Comparison of ENCODE assay signal across 9 cellular contexts in the genomic region with DNA sequence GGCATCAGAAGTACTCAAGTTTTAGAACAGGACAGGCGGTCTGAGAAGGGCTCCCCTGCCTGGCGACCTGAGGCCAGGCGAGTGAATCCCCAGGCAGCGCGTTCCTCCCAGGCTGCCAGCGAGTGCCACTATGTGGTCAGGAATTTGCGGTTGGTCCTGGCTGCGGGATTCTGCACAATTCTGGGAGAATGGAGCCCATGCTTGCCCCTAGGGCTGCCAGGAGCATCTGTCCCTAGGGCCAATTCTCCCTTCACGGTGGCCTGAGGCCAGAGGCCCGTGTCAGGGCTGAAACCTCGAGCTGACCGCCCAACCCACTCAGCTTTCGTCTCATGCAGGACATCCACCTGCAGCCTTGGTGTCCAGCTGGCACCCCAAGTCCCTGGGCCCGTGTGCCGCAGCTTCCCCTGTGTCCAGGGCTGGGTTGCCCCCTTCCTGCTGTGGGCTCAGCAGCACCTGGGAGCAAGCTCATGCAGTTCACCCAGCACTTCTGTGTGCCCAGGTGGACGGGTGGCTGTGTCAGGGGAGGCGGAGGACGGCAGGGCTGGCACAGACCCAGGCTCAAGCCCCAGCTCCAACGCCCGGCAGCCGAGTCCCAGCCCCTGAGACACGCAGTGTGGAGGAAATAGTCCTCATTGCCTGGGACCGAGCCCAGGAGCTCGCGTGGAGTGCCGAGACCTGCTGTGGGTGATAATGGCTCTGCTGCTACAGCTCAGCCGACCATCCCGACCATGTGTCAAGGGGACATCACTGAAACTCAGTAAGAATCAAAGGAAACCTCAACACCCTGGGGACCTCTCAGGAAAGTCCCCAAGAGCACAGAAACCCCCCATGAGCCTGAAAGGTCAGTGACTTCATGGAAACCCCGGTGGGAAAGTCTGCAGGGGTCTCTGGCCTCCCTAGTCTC. TPM values are rescaled to one million over a fixed set of nuclear protein-coding genes. Genes with fewer than 3 reads are reported as not detected.
DNase-seq lines count a peak whose midpoint lies in the region; ATAC-seq and TF ChIP-seq lines count a peak whose summit lies in the region.
"Had no signal": no experiment of that assay in that cellular context is flagged by ENCODE, and none has a peak within 500 bp of the region (broad histone marks: within the 10 kb centered on the region; RNA-seq: fewer than 3 reads in every experiment).

No MANE protein-coding gene starts in this region.

- no peak overlapping the region for H3K4me3 ChIP-seq in WERI-Rb-1 (ENCODE audit: low read depth, low read length)

- no peaks in the 10 kb centered on the region for H3K9me3 ChIP-seq in WERI-Rb-1 (ENCODE audit: severe bottlenecking)

- TF ChIP-seq CTCF in WERI-Rb-1 (IDR thresholded peaks at IDR 0.05; ENCODE audit: low read depth, low read length) = no peak

- peaks cover 57% of the 10 kb centered on the region for H3K36me3 ChIP-seq in WERI-Rb-1

- H3K27ac ChIP-seq in WERI-Rb-1 = no peak overlapping the region

- H3K27ac Mint-ChIP-seq in naive B cell = peak overlapping the region; percentile 98 to 100 (median 99)

- peaks cover 63 to 89% (median 75%) of the 10 kb centered on the region in 3 donors for H3K4me1 Mint-ChIP-seq in naive B cell

- H3K36me3 Mint-ChIP-seq in naive B cell = peaks cover 7 to 10% of the 10 kb centered on the region in 2 donors

- TF ChIP-seq POLR2A in GM18526 (IDR thresholded peaks at IDR 0.05; ENCODE audit: extremely low read depth, insufficient read length) = peak; percentile 41

- H3K9me3 Mint-ChIP-seq in naive B cell = no peaks in the 10 kb centered on the region

- H3K4me3 Mint-ChIP-seq in naive B cell = peak overlapping the region; percentile 62 to 92 (median 85)

- H3K27me3 ChIP-seq in WERI-Rb-1 (ENCODE audit: insufficient read depth, low read depth, severe bottlenecking) = no peaks in the 10 kb centered on the region

- peak; percentile 90 for DNase-seq in naive B cell
- no peak for DNase-seq in NCI-H524 treated with DMSO at 0.1 percent for 48 hours (lab: John Stamatoyannopoulos, UW)
- DNase-seq in NCI-H2171 (lab: John Stamatoyannopoulos, UW) = no peak
- no peak for DNase-seq in GM03348 (ENCODE audit: low spot score)
- no peak for DNase-seq in WERI-Rb-1
- DNase-seq: nucleus accumbens had no signal

- ATAC-seq in GM21381 (IDR thresholded peaks at IDR 0.05; ENCODE audit: unreplicated experiment) (peak; percentile 44), HG03103 (IDR thresholded peaks at IDR 0.05; ENCODE audit: low read depth, unreplicated experiment) (peak; percentile 44), naive B cell (ENCODE audit: low read depth in 2 of 2) (peak; percentile 81 to 87)

- no peaks in the 10 kb centered on the region for H3K27me3 Mint-ChIP-seq in naive B cell

RNA-seq across cellular contexts. Expression of gene LPCAT1, which starts 39.1 kb away (rescaled TPM):
- 10 to 100 TPM; 19.5 to 63.3 (median 52.7) TPM for polyA plus RNA-seq in naive B cell (ENCODE audit: low read depth in 6 of 6)

RNA-seq across cellular contexts. Expression of gene SLC6A3, which starts 39.4 kb away (rescaled TPM):
- under 1 TPM in 1 of 6 donors, not detected in 5; 0.09 TPM for polyA plus RNA-seq in naive B cell (ENCODE audit: low read depth in 6 of 6)
